In genomic region chr3:73680696-73681095, GRCh38 we compare ENCODE assay signal across 15 cellular contexts. TPM values are rescaled to one million over a fixed set of nuclear protein-coding genes. Genes with fewer than 3 reads are reported as not detected.
"Had no signal": no experiment of that assay in that cellular context is flagged by ENCODE, and none has a peak within 500 bp of the region (broad histone marks: within the 10 kb centered on the region; RNA-seq: fewer than 3 reads in every experiment).

No MANE protein-coding gene starts in this region.

- H3K27ac ChIP-seq: colonic mucosa, neural progenitor cell, suprapubic skin, upper lobe of left lung had no signal

- H3K4me1 ChIP-seq: colonic mucosa, suprapubic skin, upper lobe of left lung had no signal

- H3K27ac Mint-ChIP-seq: neural progenitor cell; stimulated activated naive CD8-positive, alpha-beta T cell treated with anti-CD3 and anti-CD28 coated beads, Interleukin-15, Interleukin-2, amounts not matched to agents 100 ng/mL and 50 ng/mL, for 24 hours; T-cell had no signal

- H3K9me3 ChIP-seq: colonic mucosa, suprapubic skin, upper lobe of left lung had no signal

- H3K4me3 Mint-ChIP-seq: neural progenitor cell; stimulated activated naive CD8-positive, alpha-beta T cell treated with anti-CD3 and anti-CD28 coated beads, Interleukin-15, Interleukin-2, amounts not matched to agents 100 ng/mL and 50 ng/mL, for 24 hours; T-cell had no signal

- H3K27me3 ChIP-seq: colonic mucosa, neural progenitor cell, suprapubic skin, upper lobe of left lung had no signal

- H3K4me3 ChIP-seq: colonic mucosa, lung, neural progenitor cell, suprapubic skin, upper lobe of left lung had no signal

- H3K36me3 Mint-ChIP-seq: neural progenitor cell, T-cell had no signal

- H3K4me1 Mint-ChIP-seq: T-cell had no signal

- H3K27me3 Mint-ChIP-seq: stimulated activated naive CD8-positive, alpha-beta T cell treated with anti-CD3 and anti-CD28 coated beads, Interleukin-15, Interleukin-2, amounts not matched to agents 100 ng/mL and 50 ng/mL, for 24 hours; T-cell had no signal

- ATAC-seq: activated CD4-positive, CD25-positive, alpha-beta regulatory T cell treated with anti-CD3 and anti-CD28 coated beads, Interleukin-2, amount 50 U/mL, for 24 hours; left colon; T-cell had no signal

- H3K36me3 ChIP-seq: colonic mucosa, neural progenitor cell, suprapubic skin, upper lobe of left lung had no signal

- DNase-seq: activated naive CD4-positive, alpha-beta T cell treated with Interleukin-2 at 50 U/mL for 16 hours; activated T-cell treated with anti-CD3 and anti-CD28 coated beads for 4 hours; caudate nucleus; colonic mucosa; left colon; T-cell; T-helper 9 cell; upper lobe of left lung had no signal

RNA-seq across cellular contexts. Expression of gene PDZRN3, which starts 56.0 kb away (rescaled TPM):
- total RNA-seq: activated CD8-positive, alpha-beta memory T cell treated with anti-CD3 and anti-CD28 coated beads for 36 hours; pulmonary artery endothelial cell had no signal
